Comparison of ENCODE assay signal across 1 cellular context in the genomic region with DNA sequence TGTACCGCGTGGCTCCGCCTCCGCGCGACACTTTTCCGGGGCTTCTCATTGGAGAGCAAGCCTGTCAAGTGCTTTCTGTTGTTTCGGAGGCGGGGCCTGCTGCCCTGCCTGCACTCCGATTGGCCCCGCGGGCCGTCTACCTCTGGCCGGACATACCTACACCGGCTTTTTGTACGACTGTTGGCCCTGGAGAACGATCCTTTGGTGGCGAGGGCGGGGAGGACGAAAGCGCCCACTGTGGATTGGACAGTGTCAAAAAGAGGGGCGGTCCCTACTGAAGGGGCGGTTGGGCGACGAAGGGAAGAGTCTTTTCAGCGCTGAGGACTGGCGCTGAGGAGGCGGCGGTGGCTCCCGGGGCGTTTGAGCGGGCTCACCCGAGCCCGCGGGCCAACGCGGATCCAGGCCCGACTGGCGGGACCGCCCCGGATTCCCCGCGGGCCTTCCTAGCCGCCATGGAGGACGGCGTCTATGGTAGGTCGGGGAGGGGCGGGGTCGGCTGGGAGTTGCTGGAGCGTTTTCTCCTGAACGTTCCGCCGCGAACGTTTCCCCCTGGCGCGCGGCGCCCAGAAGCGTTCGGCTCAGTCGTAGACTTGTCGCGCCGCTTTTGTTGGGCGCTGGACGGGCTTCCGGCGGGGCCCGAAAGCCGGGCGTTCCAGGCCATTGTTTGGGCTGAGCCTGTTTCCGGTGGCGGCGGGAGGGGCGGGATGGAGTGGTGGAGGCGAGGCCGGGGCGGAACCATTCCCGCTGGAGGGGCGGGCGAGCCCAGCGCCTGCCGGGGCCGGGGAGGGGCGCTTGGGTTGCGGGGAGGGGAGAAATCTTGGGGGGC.
TF ChIP-seq lines count a peak whose summit lies in the region.

CYTH2 (plus strand) TSS at position 314 of the 826 bp plus-strand sequence; CDS start at position 453, 139 bp downstream.

TF ChIP-seq in HepG2, 621 proteins besides CTCF, POLR2A, EP300 and RAD21 (continued from another document and continues in another):
- TF ChIP-seq, protein P1, sequence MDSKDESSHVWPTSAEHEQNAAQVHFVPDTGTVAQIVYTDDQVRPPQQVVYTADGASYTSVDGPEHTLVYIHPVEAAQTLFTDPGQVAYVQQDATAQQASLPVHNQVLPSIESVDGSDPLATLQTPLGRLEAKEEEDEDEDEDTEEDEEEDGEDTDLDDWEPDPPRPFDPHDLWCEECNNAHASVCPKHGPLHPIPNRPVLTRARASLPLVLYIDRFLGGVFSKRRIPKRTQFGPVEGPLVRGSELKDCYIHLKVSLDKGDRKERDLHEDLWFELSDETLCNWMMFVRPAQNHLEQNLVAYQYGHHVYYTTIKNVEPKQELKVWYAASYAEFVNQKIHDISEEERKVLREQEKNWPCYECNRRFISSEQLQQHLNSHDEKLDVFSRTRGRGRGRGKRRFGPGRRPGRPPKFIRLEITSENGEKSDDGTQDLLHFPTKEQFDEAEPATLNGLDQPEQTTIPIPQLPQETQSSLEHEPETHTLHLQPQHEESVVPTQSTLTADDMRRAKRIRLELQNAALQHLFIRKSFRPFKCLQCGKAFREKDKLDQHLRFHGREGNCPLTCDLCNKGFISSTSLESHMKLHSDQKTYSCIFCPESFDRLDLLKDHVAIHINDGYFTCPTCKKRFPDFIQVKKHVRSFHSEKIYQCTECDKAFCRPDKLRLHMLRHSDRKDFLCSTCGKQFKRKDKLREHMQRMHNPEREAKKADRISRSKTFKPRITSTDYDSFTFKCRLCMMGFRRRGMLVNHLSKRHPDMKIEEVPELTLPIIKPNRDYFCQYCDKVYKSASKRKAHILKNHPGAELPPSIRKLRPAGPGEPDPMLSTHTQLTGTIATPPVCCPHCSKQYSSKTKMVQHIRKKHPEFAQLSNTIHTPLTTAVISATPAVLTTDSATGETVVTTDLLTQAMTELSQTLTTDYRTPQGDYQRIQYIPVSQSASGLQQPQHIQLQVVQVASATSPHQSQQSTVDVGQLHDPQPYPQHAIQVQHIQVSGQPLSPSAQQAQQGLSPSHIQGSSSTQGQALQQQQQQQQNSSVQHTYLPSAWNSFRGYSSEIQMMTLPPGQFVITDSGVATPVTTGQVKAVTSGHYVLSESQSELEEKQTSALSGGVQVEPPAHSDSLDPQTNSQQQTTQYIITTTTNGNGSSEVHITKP (CRISPR knock-in tag; IDR thresholded peaks at IDR 0.05; ENCODE audit: low read depth) = peak; percentile 97
- TF ChIP-seq, protein P2, sequence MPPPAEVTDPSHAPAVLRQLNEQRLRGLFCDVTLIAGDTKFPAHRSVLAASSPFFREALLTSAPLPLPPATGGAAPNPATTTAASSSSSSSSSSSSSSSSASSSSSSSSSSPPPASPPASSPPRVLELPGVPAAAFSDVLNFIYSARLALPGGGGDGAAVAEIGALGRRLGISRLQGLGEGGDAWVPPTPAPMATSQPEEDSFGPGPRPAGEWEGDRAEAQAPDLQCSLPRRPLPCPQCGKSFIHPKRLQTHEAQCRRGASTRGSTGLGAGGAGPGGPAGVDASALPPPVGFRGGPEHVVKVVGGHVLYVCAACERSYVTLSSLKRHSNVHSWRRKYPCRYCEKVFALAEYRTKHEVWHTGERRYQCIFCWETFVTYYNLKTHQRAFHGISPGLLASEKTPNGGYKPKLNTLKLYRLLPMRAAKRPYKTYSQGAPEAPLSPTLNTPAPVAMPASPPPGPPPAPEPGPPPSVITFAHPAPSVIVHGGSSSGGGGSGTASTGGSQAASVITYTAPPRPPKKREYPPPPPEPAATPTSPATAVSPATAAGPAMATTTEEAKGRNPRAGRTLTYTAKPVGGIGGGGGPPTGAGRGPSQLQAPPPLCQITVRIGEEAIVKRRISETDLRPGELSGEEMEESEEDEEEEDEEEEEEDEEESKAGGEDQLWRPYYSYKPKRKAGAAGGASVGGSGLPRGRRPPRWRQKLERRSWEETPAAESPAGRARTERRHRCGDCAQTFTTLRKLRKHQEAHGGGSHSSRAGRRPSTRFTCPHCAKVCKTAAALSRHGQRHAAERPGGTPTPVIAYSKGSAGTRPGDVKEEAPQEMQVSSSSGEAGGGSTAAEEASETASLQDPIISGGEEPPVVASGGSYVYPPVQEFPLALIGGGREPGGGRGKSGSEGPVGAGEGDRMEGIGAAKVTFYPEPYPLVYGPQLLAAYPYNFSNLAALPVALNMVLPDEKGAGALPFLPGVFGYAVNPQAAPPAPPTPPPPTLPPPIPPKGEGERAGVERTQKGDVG (CRISPR knock-in tag; IDR thresholded peaks at IDR 0.05; ENCODE audit: borderline replicate concordance) = no peak
- TF ChIP-seq PREB (CRISPR knock-in tag; IDR thresholded peaks at IDR 0.05) (no peak), GFI1 (CRISPR knock-in tag; IDR thresholded peaks at IDR 0.05; ENCODE audit: borderline replicate concordance) (no peak; the same call in 1 of the 2 replicates), ZNF761 (CRISPR knock-in tag; conservative IDR thresholded peaks at IDR 0.05) (no peak), TEAD3 (CRISPR knock-in tag; optimal IDR thresholded peaks at IDR 0.05; ENCODE audit: borderline replicate concordance) (peak; percentile 54), SMC3 (IDR thresholded peaks at IDR 0.05; ENCODE audit: low read length) (no peak), ZNF740 (CRISPR knock-in tag; IDR thresholded peaks at IDR 0.05) (no peak), HMGA1 (CRISPR knock-in tag; conservative IDR thresholded peaks at IDR 0.05) (no peak), ZNF737 (CRISPR knock-in tag; IDR thresholded peaks at IDR 0.05; ENCODE audit: borderline replicate concordance) (no peak), NFE2L1 (CRISPR knock-in tag; IDR thresholded peaks at IDR 0.05; ENCODE audit: borderline replicate concordance) (no peak), GABPB1 (CRISPR knock-in tag; IDR thresholded peaks at IDR 0.05) (peak; percentile 89), FOSL2 (CRISPR knock-in tag; IDR thresholded peaks at IDR 0.05) (no peak), SRSF9 (IDR thresholded peaks at IDR 0.05; ENCODE audit: borderline replicate concordance, insufficient read depth, low read depth, low read length, poor library complexity, severe bottlenecking) (no peak), ZNF446 (CRISPR knock-in tag; IDR thresholded peaks at IDR 0.05) (no peak), SRSF1 (optimal IDR thresholded peaks at IDR 0.05; ENCODE audit: low read depth, low read length) (no peak), SETDB1 (CRISPR knock-in tag; IDR thresholded peaks at IDR 0.05; ENCODE audit: borderline replicate concordance) (no peak), ATF7-NPFF (CRISPR knock-in tag; IDR thresholded peaks at IDR 0.05; ENCODE audit: low read depth) (no peak; the same call in 1 of the 2 replicates), MYNN (CRISPR knock-in tag; IDR thresholded peaks at IDR 0.05; ENCODE audit: low read depth) (no peak), GATAD1 (CRISPR knock-in tag; IDR thresholded peaks at IDR 0.05) (peak; percentile 68), ARNT2 (CRISPR knock-in tag; IDR thresholded peaks at IDR 0.05; ENCODE audit: low read depth) (no peak; the same call in 1 of the 2 replicates), ZNF790 (CRISPR knock-in tag; IDR thresholded peaks at IDR 0.05; ENCODE audit: borderline replicate concordance) (no peak), IKZF1 (IDR thresholded peaks at IDR 0.05) (no peak), DNMT3B (CRISPR knock-in tag; conservative IDR thresholded peaks at IDR 0.05) (no peak), ZNF704 (CRISPR knock-in tag; IDR thresholded peaks at IDR 0.05; ENCODE audit: borderline replicate concordance) (0 out of 2 replicates have a peak, but pooled peaks have one; percentile 73), ETS1 (CRISPR knock-in tag; IDR thresholded peaks at IDR 0.05) (no peak), ZNF558 (CRISPR knock-in tag; IDR thresholded peaks at IDR 0.05; ENCODE audit: borderline replicate concordance) (no peak; the same call in 1 of the 2 replicates), ZBTB21 (CRISPR knock-in tag; IDR thresholded peaks at IDR 0.05) (peak; percentile 44; the same call in 1 of the 2 replicates), ZNF800 (CRISPR knock-in tag; IDR thresholded peaks at IDR 0.05) (0 out of 2 replicates have a peak, but pooled peaks have one; percentile 54), MXI1 (IDR thresholded peaks at IDR 0.05; ENCODE audit: borderline replicate concordance, low read depth, low read length) (no peak), ZNF432 (CRISPR knock-in tag; IDR thresholded peaks at IDR 0.05; ENCODE audit: borderline replicate concordance) (no peak), KLF13 (CRISPR knock-in tag; IDR thresholded peaks at IDR 0.05) (no peak), ZNF605 (CRISPR knock-in tag; IDR thresholded peaks at IDR 0.05) (peak; percentile 98), NFKBIZ (CRISPR knock-in tag; IDR thresholded peaks at IDR 0.05) (no peak), KLF6 (CRISPR knock-in tag; IDR thresholded peaks at IDR 0.05) (0 out of 2 replicates have a peak, but pooled peaks have one; percentile 25), ZNF747 (CRISPR knock-in tag; IDR thresholded peaks at IDR 0.05; ENCODE audit: borderline replicate concordance) (no peak), FOXA3 (CRISPR knock-in tag; IDR thresholded peaks at IDR 0.05) (peak; percentile 35; the same call in 1 of the 2 replicates), MEF2D (CRISPR knock-in tag; IDR thresholded peaks at IDR 0.05) (no peak; the same call in 1 of the 2 replicates)
- TF ChIP-seq, protein P3, sequence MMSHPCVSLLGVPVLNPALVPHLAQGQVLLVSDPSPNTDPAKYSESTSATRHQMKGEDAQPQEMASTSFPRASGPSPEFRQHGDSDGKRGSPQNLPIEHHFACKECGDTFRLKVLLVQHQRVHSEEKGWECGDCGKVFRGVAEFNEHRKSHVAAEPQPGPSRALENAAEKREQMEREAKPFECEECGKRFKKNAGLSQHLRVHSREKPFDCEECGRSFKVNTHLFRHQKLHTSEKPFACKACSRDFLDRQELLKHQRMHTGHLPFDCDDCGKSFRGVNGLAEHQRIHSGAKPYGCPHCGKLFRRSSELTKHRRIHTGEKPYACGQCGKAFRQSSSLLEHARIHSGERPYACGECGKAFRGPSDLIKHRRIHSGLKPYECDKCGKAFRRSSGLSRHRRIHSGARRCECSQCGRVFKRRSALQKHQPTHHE (CRISPR knock-in tag; IDR thresholded peaks at IDR 0.05; ENCODE audit: borderline replicate concordance) = no peak
- TF ChIP-seq, protein P4, sequence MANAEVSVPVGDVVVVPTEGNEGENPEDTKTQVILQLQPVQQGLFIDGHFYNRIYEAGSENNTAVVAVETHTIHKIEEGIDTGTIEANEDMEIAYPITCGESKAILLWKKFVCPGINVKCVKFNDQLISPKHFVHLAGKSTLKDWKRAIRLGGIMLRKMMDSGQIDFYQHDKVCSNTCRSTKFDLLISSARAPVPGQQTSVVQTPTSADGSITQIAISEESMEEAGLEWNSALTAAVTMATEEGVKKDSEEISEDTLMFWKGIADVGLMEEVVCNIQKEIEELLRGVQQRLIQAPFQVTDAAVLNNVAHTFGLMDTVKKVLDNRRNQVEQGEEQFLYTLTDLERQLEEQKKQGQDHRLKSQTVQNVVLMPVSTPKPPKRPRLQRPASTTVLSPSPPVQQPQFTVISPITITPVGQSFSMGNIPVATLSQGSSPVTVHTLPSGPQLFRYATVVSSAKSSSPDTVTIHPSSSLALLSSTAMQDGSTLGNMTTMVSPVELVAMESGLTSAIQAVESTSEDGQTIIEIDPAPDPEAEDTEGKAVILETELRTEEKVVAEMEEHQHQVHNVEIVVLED (CRISPR knock-in tag; IDR thresholded peaks at IDR 0.05; ENCODE audit: borderline replicate concordance) = peak; percentile 52; the same call in 1 of the 2 replicates
- TF ChIP-seq, protein P5, sequence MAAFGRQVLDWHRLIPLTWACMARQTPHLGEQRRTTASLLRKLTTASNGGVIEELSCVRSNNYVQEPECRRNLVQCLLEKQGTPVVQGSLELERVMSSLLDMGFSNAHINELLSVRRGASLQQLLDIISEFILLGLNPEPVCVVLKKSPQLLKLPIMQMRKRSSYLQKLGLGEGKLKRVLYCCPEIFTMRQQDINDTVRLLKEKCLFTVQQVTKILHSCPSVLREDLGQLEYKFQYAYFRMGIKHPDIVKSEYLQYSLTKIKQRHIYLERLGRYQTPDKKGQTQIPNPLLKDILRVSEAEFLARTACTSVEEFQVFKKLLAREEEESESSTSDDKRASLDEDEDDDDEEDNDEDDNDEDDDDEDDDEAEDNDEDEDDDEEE (CRISPR knock-in tag; IDR thresholded peaks at IDR 0.05) = no peak; the same call in 1 of the 2 replicates
